In the genomic region with DNA sequence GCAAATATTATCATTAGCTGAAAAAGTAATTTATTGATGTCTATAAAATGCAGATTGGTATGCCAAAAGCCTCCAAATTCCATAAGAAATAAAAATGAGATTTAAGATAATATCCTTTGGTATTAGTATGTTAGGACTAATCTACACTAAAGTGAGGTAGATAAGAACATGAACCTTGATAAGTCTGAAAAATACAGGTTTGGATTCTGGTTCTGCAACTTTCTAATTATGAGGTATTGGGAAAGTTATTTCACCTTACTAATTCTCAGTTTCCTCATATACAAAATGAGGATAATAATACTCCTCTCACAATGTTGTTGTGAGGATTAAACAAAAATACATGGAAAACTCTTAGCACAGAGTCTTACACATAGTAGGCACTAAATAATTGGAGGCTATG, we compare ENCODE assay signal across 35 cellular contexts.
"Had no signal": no experiment of that assay in that cellular context is flagged by ENCODE, and none has a peak within 500 bp of the region (broad histone marks: within the 10 kb centered on the region; RNA-seq: fewer than 3 reads in every experiment).

No MANE protein-coding gene starts in this region.

- H3K27ac ChIP-seq: KMS-11 had no signal

- DNase-seq: Karpas-422, Kasumi-1, KG1, MG63, MM.1S, MV-4-11, NCI-H1092, NCI-H1092 treated with DMSO at 0.1 percent for 48 hours, NCI-H1105, NCI-H1105 treated with DMSO at 0.1 percent for 48 hours, NCI-H1417, NCI-H1417 treated with DMSO at 0.1 percent for 48 hours, NCI-H1436, NCI-H1436 treated with DMSO at 0.1 percent for 48 hours, NCI-H146, NCI-H1694, NCI-H1694 treated with DMSO at 0.1 percent for 48 hours, NCI-H187, NCI-H187 treated with DMSO at 0.1 percent for 48 hours, NCI-H1930, NCI-H2029, NCI-H2029 treated with DMSO at 0.1 percent for 48 hours, NCI-H2081, NCI-H2081 treated with DMSO at 0.1 percent for 48 hours, NCI-H2107, NCI-H2171, NCI-H2171 treated with DMSO at 0.1 percent for 48 hours, NCI-H2227 treated with DMSO at 0.1 percent for 48 hours, NCI-H226, NCI-H345, NCI-H446, NCI-H446 treated with DMSO at 0.1 percent for 48 hours, NCI-H510A, NCI-H510A treated with DMSO at 0.1 percent for 48 hours had no signal

- H3K36me3 ChIP-seq: MG63 had no signal

- H3K9me3 ChIP-seq: MG63 had no signal

- H3K4me3 ChIP-seq: MG63 had no signal

- H3K27me3 ChIP-seq: MG63 had no signal
